ENCODE assay signal across 7 cellular contexts in genomic region chr7:141649137-141649864, GRCh38. TPM values are rescaled to one million over a fixed set of nuclear protein-coding genes. Genes with fewer than 3 reads are reported as not detected.
A peak's percentile ranks its signal among the peaks of the same experiment; 100 is the strongest.
DNase-seq lines count a peak whose midpoint lies in the region; ATAC-seq and TF ChIP-seq lines count a peak whose summit lies in the region.

No MANE protein-coding gene starts in this region.

- no peak overlapping the region for H3K4me2 ChIP-seq in smooth muscle cell

- no peaks in the 10 kb centered on the region for H3K79me2 ChIP-seq in smooth muscle cell (ENCODE audit: low read depth)

- H3K9me3 ChIP-seq in smooth muscle cell (replicated peaks; ENCODE audit: low read depth) (no peaks in the 10 kb centered on the region), ovary (no peaks in the 10 kb centered on the region)

- intact Hi-C loops in dorsolateral prefrontal cortex (cut with DNase I) (loop anchor here in 1 of 2 donors (5.0 to 10.0 kb wide), 2 partner anchors 94 to 577 kb away; partner anchors contain the start of genes AGK and TMEM178B), ovary (cut with DNase I) (no loop called here)

- no peaks in the 10 kb centered on the region for H4K20me1 ChIP-seq in smooth muscle cell (ENCODE audit: low read depth)

- no peak for TF ChIP-seq POLR2A in ovary (IDR thresholded peaks at IDR 0.05)

- no peaks in the 10 kb centered on the region for H3K36me3 ChIP-seq in smooth muscle cell (ENCODE audit: low read depth)
- H3K36me3 ChIP-seq in ovary = no peaks in the 10 kb centered on the region

- TF ChIP-seq CTCF in dorsolateral prefrontal cortex (IDR thresholded peaks at IDR 0.05 in 54 of 56, conservative IDR thresholded peaks at IDR 0.05 in 2 of 56; ENCODE audit: low read depth in 1 of 56, partially characterized antibody in 56 of 56) = no peak
- no peak for TF ChIP-seq CTCF in smooth muscle cell (IDR thresholded peaks at IDR 0.05; ENCODE audit: borderline replicate concordance, insufficient read depth, poor library complexity, severe bottlenecking)
- no peak for TF ChIP-seq CTCF in ovary (IDR thresholded peaks at IDR 0.05)
- TF ChIP-seq CTCF in foreskin fibroblast (IDR thresholded peaks at IDR 0.05; ENCODE audit: low read depth, low read length) = no peak

- H3K27ac ChIP-seq in dorsolateral prefrontal cortex = peak overlapping the region in 57 of 59 donors; percentile 0 to 81 (median 59)
- H3K27ac ChIP-seq in smooth muscle cell (ENCODE audit: low read depth) = peak overlapping the region; percentile 64
- no peak overlapping the region for H3K27ac ChIP-seq in ovary

- H3K9ac ChIP-seq in smooth muscle cell (ENCODE audit: low read depth) = peak overlapping the region; percentile 47

- H3K4me3 ChIP-seq in dorsolateral prefrontal cortex (peak overlapping the region in 7 of 59 donors; percentile 1 to 27 (median 6)), smooth muscle cell (no peak overlapping the region), ovary (no peak overlapping the region), foreskin fibroblast (ENCODE audit: low read depth in 1 of 2, low read length in 2 of 2) (no peak overlapping the region)

- 91% methylated on average over 8 of the region's 8 CpGs for WGBS in smooth muscle cell (ENCODE audit: low lambda C conversion rate)
- WGBS in ovary, 3 donors = 70 to 80% (median 76%) methylated on average over 8 of the region's 8 CpGs

- DNase-seq in dorsolateral prefrontal cortex (no peak), smooth muscle cell (lab: John Stamatoyannopoulos, UW; ENCODE audit: unreplicated experiment) (no peak), NCI-H1694 (lab: John Stamatoyannopoulos, UW) (no peak), ovary (no peak), foreskin fibroblast (no peak)

- peak; percentile 83 for ATAC-seq in GM19395 (IDR thresholded peaks at IDR 0.05; ENCODE audit: unreplicated experiment)
- peak; percentile 62 for ATAC-seq in HG02970 (IDR thresholded peaks at IDR 0.05; ENCODE audit: low FRiP score, unreplicated experiment)

- H3K4me1 ChIP-seq in smooth muscle cell (ENCODE audit: low read depth) = no peaks in the 10 kb centered on the region
- no peaks in the 10 kb centered on the region for H3K4me1 ChIP-seq in ovary (ENCODE audit: insufficient read depth)

- TF ChIP-seq EP300 in ovary (IDR thresholded peaks at IDR 0.05) = no peak

- H3F3A ChIP-seq in smooth muscle cell (ENCODE audit: low read depth) = peaks cover 4% of the 10 kb centered on the region

- no peaks in the 10 kb centered on the region for H3K27me3 ChIP-seq in dorsolateral prefrontal cortex
- no peaks in the 10 kb centered on the region for H3K27me3 ChIP-seq in smooth muscle cell (ENCODE audit: low read depth)
- no peaks in the 10 kb centered on the region for H3K27me3 ChIP-seq in ovary

- H2AFZ ChIP-seq in smooth muscle cell (ENCODE audit: low read depth) = no peak overlapping the region

RNA-seq across cellular contexts. Expression of gene DENND11, which starts 52.7 kb away (rescaled TPM):
- total RNA-seq in dorsolateral prefrontal cortex (10 to 100 TPM; 39.9 to 93.6 (median 55.5) TPM), smooth muscle cell (9.3 and 10.3 TPM in 2 replicates), ovary (10 to 100 TPM in 6 of 7 donors, 1 to 10 TPM in 1; 8.9 to 15.7 (median 13.0) TPM)
- polyA plus RNA-seq in smooth muscle cell (3.2 and 3.7 TPM in 2 replicates), ovary (10 to 100 TPM in 1 of 2 donors, 1 to 10 TPM in 1; 6.0 to 13.2 TPM)

RNA-seq across cellular contexts. Expression of gene WEE2, which starts 58.9 kb away (rescaled TPM):
- total RNA-seq in dorsolateral prefrontal cortex (1 to 10 TPM in 2 of 120 experiments, under 1 TPM in 56, not detected in 62; 0.11 to 1.2 (median 0.28) TPM), smooth muscle cell (not detected in 2 replicates), ovary (under 1 TPM in 3 of 7 donors, not detected in 4; 0.07 to 0.27 (median 0.20) TPM)
- polyA plus RNA-seq in smooth muscle cell (not detected in 2 replicates), ovary (under 1 TPM in 1 of 2 donors, not detected in 1; 0.11 TPM)

Comparison
In these comparisons a context has a peak if more than half of its experiments do, and no peak if none do; other contexts are left out.
1. H3K27ac ChIP-seq: peak in dorsolateral prefrontal cortex (57 of 59) and smooth muscle cell (single experiment); none in ovary (0 of 2).